Comparison of ENCODE assay signal across 8 cellular contexts in genomic region chr3:11719406-11720219, GRCh38.
DNase-seq lines count a peak whose midpoint lies in the region; ATAC-seq and TF ChIP-seq lines count a peak whose summit lies in the region.

No MANE protein-coding gene starts in this region.

- H3K9ac ChIP-seq in mucosa of rectum (ENCODE audit: low read depth in 1 of 2, low read length in 2 of 2) = peak overlapping the region; percentile 82 to 90

- H3K36me3 ChIP-seq in mucosa of rectum (ENCODE audit: control insufficient read depth in 2 of 2, insufficient read depth in 2 of 2, low read length in 2 of 2) = no peaks in the 10 kb centered on the region

- H3K9me3 Mint-ChIP-seq in activated T-cell treated with anti-CD3 and anti-CD28 coated beads, Interleukin-2, amount 50 U/mL, for 24 hours = no peaks in the 10 kb centered on the region

- DNase-seq in AG08396 (ENCODE audit: low spot score) (peak; percentile 95), NCI-H748 (lab: John Stamatoyannopoulos, UW; ENCODE audit: unreplicated experiment) (peak; percentile 86), epithelial cell of proximal tubule (ENCODE audit: low read depth) (no peak)
- peak; percentile 84 for DNase-seq in activated T-cell treated with anti-CD3 and anti-CD28 coated beads, Interleukin-2, amount 50 U/mL, for 24 hours
- DNase-seq in stimulated activated CD8-positive, alpha-beta memory T cell treated with anti-CD3 and anti-CD28 coated beads, Interleukin-4, amount 100 ng/mL, for 4 hours (ENCODE audit: low read depth in 2 of 2, low spot score in 1 of 2) = peak; percentile 44 to 56

- ATAC-seq in GM18907 (IDR thresholded peaks at IDR 0.05; ENCODE audit: unreplicated experiment) (peak; percentile 69), HG03159 (IDR thresholded peaks at IDR 0.05; ENCODE audit: unreplicated experiment) (peak; percentile 54)

- H3K4me3 Mint-ChIP-seq in activated T-cell treated with anti-CD3 and anti-CD28 coated beads, Interleukin-2, amount 50 U/mL, for 24 hours = peak overlapping the region; percentile 85

- H3K4me3 ChIP-seq in epithelial cell of proximal tubule (ENCODE audit: low read depth, low read length) (peak overlapping the region; percentile 85), mucosa of rectum (ENCODE audit: low read length in 2 of 2) (peak overlapping the region; percentile 89 to 96)

- H3K27ac ChIP-seq in mucosa of rectum (ENCODE audit: low read depth in 2 of 2, low read length in 2 of 2) = peak overlapping the region; percentile 91 to 92

- no peak overlapping the region for H3K27ac Mint-ChIP-seq in activated T-cell treated with anti-CD3 and anti-CD28 coated beads, Interleukin-2, amount 50 U/mL, for 24 hours

- TF ChIP-seq CTCF in epithelial cell of proximal tubule (conservative IDR thresholded peaks at IDR 0.05; ENCODE audit: low read depth, low read length) = no peak

- no peaks in the 10 kb centered on the region for H3K27me3 ChIP-seq in mucosa of rectum (ENCODE audit: control insufficient read depth in 2 of 2, insufficient read depth in 2 of 2, low read length in 2 of 2)

- H3K9me3 ChIP-seq in mucosa of rectum (ENCODE audit: control insufficient read depth in 2 of 2, low read length in 2 of 2) = no peaks in the 10 kb centered on the region

- H3K4me1 Mint-ChIP-seq in activated T-cell treated with anti-CD3 and anti-CD28 coated beads, Interleukin-2, amount 50 U/mL, for 24 hours (ENCODE audit: low read depth) = peaks cover 29% of the 10 kb centered on the region

- peaks cover 8% of the 10 kb centered on the region for H3K36me3 Mint-ChIP-seq in activated T-cell treated with anti-CD3 and anti-CD28 coated beads, Interleukin-2, amount 50 U/mL, for 24 hours (ENCODE audit: low read depth)

- peaks cover 11 to 14% of the 10 kb centered on the region in 2 donors for H3K4me1 ChIP-seq in mucosa of rectum (ENCODE audit: control insufficient read depth in 2 of 2, insufficient read depth in 2 of 2, low read length in 2 of 2)

- H3K27me3 Mint-ChIP-seq in activated T-cell treated with anti-CD3 and anti-CD28 coated beads, Interleukin-2, amount 50 U/mL, for 24 hours = peaks cover 19% of the 10 kb centered on the region
